In the genomic region with DNA sequence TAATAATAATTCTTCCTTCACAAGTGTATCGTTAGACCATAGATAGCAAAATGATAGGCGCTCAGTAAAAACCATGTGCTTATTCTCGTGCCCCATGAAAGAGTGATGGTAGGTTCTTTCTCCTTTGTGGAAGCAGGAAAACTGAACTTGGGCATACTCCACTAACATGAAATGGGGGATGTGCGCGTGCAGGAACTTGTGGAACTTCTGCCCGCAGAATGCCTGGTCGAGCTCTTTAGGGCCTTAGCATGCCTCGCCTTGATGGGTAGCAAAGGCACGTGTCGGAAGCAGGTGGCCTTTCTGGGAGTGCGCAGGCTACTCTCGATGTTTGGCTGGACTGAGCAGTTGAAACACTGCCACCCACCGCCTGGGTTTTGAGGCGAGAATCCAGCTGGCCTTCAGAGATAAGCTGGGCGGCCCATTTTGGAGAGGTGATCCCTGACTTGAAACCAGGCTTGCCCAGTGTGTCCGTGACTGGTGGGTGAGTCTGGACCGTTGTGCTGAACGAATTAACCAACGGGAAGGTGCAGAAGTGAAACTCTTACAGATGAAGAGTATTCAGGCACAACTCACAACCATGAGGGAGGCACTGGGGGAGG, we compare ENCODE assay signal across 8 cellular contexts. TPM values are rescaled to one million over a fixed set of nuclear protein-coding genes. Genes with fewer than 3 reads are reported as not detected.
DNase-seq lines count a peak whose midpoint lies in the region; ATAC-seq and TF ChIP-seq lines count a peak whose summit lies in the region.

No MANE protein-coding gene starts in this region.

- peak overlapping the region; percentile 95 for H3K27ac Mint-ChIP-seq in activated T-cell treated with anti-CD3 and anti-CD28 coated beads, Interleukin-2, amount 50 U/mL, for 72 hours
- H3K27ac Mint-ChIP-seq in naive thymus-derived CD8-positive, alpha-beta T cell = peak overlapping the region; percentile 88 to 98 (median 94)

- no peaks in the 10 kb centered on the region for H3K9me3 ChIP-seq in upper lobe of left lung

- TF ChIP-seq POLR2A in upper lobe of left lung (IDR thresholded peaks at IDR 0.05) = no peak

- TF ChIP-seq EP300 in upper lobe of left lung (IDR thresholded peaks at IDR 0.05) = no peak

- peak; percentile 18 for DNase-seq in GM10266 (ENCODE audit: extremely low spot score)
- peak; percentile 89 for DNase-seq in NCI-H82 (lab: John Stamatoyannopoulos, UW)
- DNase-seq in activated T-cell treated with anti-CD3 and anti-CD28 coated beads, Interleukin-2, amount 50 U/mL, for 72 hours = peak; percentile 6 to 13
- DNase-seq in fibroblast of the conjunctiva (ENCODE audit: low read depth) = peak; percentile 16
- peak in 3 of 10 donors; percentile 2 to 18 (median 6) for DNase-seq in naive thymus-derived CD8-positive, alpha-beta T cell
- peak in 1 of 2 donors; percentile 82 for DNase-seq in upper lobe of left lung

- peaks cover 0 to 3% (median 0%) of the 10 kb centered on the region in 4 donors for H3K36me3 ChIP-seq in upper lobe of left lung

- H3K9me3 Mint-ChIP-seq in activated T-cell treated with anti-CD3 and anti-CD28 coated beads, Interleukin-2, amount 50 U/mL, for 72 hours = no peaks in the 10 kb centered on the region
- H3K9me3 Mint-ChIP-seq in naive thymus-derived CD8-positive, alpha-beta T cell = no peaks in the 10 kb centered on the region

- H3K4me3 Mint-ChIP-seq in activated T-cell treated with anti-CD3 and anti-CD28 coated beads, Interleukin-2, amount 50 U/mL, for 72 hours = peak overlapping the region; percentile 85 to 95
- H3K4me3 Mint-ChIP-seq in naive thymus-derived CD8-positive, alpha-beta T cell = peak overlapping the region; percentile 81 to 94 (median 91)

- H3K27me3 ChIP-seq in upper lobe of left lung = no peaks in the 10 kb centered on the region

- peak; percentile 35 for TF ChIP-seq CTCF in GM10266 (IDR thresholded peaks at IDR 0.05; ENCODE audit: control insufficient read depth, insufficient read depth, low read depth, missing control alignments)
- peak in 3 of 6 experiments; percentile 25 to 29 (median 27) for TF ChIP-seq CTCF in upper lobe of left lung (IDR thresholded peaks at IDR 0.05)

- H3K4me1 Mint-ChIP-seq in activated T-cell treated with anti-CD3 and anti-CD28 coated beads, Interleukin-2, amount 50 U/mL, for 72 hours (ENCODE audit: low read depth) = peaks cover 28% of the 10 kb centered on the region
- peaks cover 16 to 32% (median 27%) of the 10 kb centered on the region in 4 donors for H3K4me1 Mint-ChIP-seq in naive thymus-derived CD8-positive, alpha-beta T cell

- POLR2A ChIA-PET in naive thymus-derived CD8-positive, alpha-beta T cell (lab: Charles Lee) = interaction anchor here (0.5 to 8.5 kb wide), 4 partner anchors 31 to 173 kb away, joined by 3 to 118 read pairs (median 4); partner anchors contain the start of gene MSL2

- no peaks in the 10 kb centered on the region for H3K27me3 Mint-ChIP-seq in activated T-cell treated with anti-CD3 and anti-CD28 coated beads, Interleukin-2, amount 50 U/mL, for 72 hours (ENCODE audit: low read depth)
- no peaks in the 10 kb centered on the region for H3K27me3 Mint-ChIP-seq in naive thymus-derived CD8-positive, alpha-beta T cell

- ATAC-seq in HG03196 (IDR thresholded peaks at IDR 0.05; ENCODE audit: unreplicated experiment) (peak; percentile 17), upper lobe of left lung (ENCODE audit: low FRiP score in 2 of 2) (peak; percentile 41 to 78), HG02588 (IDR thresholded peaks at IDR 0.05; ENCODE audit: unreplicated experiment) (no peak)
- ATAC-seq in activated T-cell treated with anti-CD3 and anti-CD28 coated beads, Interleukin-2, amount 50 U/mL, for 72 hours (replicated peaks in 1 of 2) = no peak
- no peak for ATAC-seq in naive thymus-derived CD8-positive, alpha-beta T cell

- WGBS in upper lobe of left lung, 2 donors = 4 to 10% methylated on average over 11 to 19 of the region's 19 CpGs

- H3K36me3 Mint-ChIP-seq in activated T-cell treated with anti-CD3 and anti-CD28 coated beads, Interleukin-2, amount 50 U/mL, for 72 hours (ENCODE audit: insufficient read depth in 2 of 2) = peaks cover 2 to 4% of the 10 kb centered on the region in 2 donors
- peaks cover 0 to 9% (median under 1%) of the 10 kb centered on the region in 3 donors for H3K36me3 Mint-ChIP-seq in naive thymus-derived CD8-positive, alpha-beta T cell

- H3K4me1 ChIP-seq in upper lobe of left lung = peaks cover 10 to 21% (median 14%) of the 10 kb centered on the region in 4 donors

- H3K4me3 ChIP-seq in upper lobe of left lung = peak overlapping the region; percentile 44 to 73 (median 66)

- peak overlapping the region; percentile 85 to 94 (median 92) for H3K27ac ChIP-seq in upper lobe of left lung

RNA-seq across cellular contexts. Expression of gene PCCB, which starts 0.8 kb away (rescaled TPM):
- 10 to 100 TPM; 43.9 to 53.5 TPM for total RNA-seq in activated T-cell treated with anti-CD3 and anti-CD28 coated beads, Interleukin-2, amount 50 U/mL, for 72 hours
- total RNA-seq in naive thymus-derived CD8-positive, alpha-beta T cell = 10 to 100 TPM; 14.7 to 18.5 TPM
- polyA plus RNA-seq in naive thymus-derived CD8-positive, alpha-beta T cell = 10 to 100 TPM; 30.2 to 42.5 (median 39.1) TPM
- 10 to 100 TPM in 5 of 6 donors, 1 to 10 TPM in 1; 5.2 to 44.6 (median 31.2) TPM for total RNA-seq in upper lobe of left lung

RNA-seq across cellular contexts. Expression of gene MSL2, which starts 54.8 kb away (rescaled TPM):
- total RNA-seq in activated T-cell treated with anti-CD3 and anti-CD28 coated beads, Interleukin-2, amount 50 U/mL, for 72 hours = 10 to 100 TPM; 71.0 to 71.6 TPM
- total RNA-seq in naive thymus-derived CD8-positive, alpha-beta T cell = 100 to 1,000 TPM in 1 of 2 experiments, 10 to 100 TPM in 1; 96.6 to 100 TPM
- polyA plus RNA-seq in naive thymus-derived CD8-positive, alpha-beta T cell = 10 to 100 TPM; 28.7 to 41.1 (median 38.9) TPM
- 10 to 100 TPM; 15.1 to 42.6 (median 33.4) TPM for total RNA-seq in upper lobe of left lung

Comparison
In these comparisons a context has a peak if more than half of its experiments do, and no peak if none do; other contexts are left out.
1. ATAC-seq: peak in HG03196 (single experiment) and upper lobe of left lung (2 of 2); none in activated T-cell treated with anti-CD3 and anti-CD28 coated beads, Interleukin-2, amount 50 U/mL, for 72 hours (0 of 2), naive thymus-derived CD8-positive, alpha-beta T cell (0 of 2) and HG02588 (single experiment).